2 cellular contexts compared by ENCODE assay signal in genomic region chr13:27188239-27188638, GRCh38.
A peak's percentile ranks its signal among the peaks of the same experiment; 100 is the strongest.
TF ChIP-seq lines count a peak whose summit lies in the region.

No MANE protein-coding gene starts in this region.

TF ChIP-seq in liver, 16 proteins besides CTCF, POLR2A, EP300 and RAD21:
- TF ChIP-seq FOXA2 (IDR thresholded peaks at IDR 0.05) (peak; percentile 64), NR2F2 (IDR thresholded peaks at IDR 0.05) (no peak), RXRA (IDR thresholded peaks at IDR 0.05) (peak; percentile 56 to 89), SP1 (IDR thresholded peaks at IDR 0.05) (peak; percentile 57), YY1 (IDR thresholded peaks at IDR 0.05) (peak; percentile 36), FOXA1 (IDR thresholded peaks at IDR 0.05) (peak; percentile 13), JUND (IDR thresholded peaks at IDR 0.05) (peak in 1 of 2 donors; percentile 76), EGR1 (IDR thresholded peaks at IDR 0.05; ENCODE audit: low read depth in 2 of 2) (no peak), TAF1 (conservative IDR thresholded peaks at IDR 0.05) (no peak), HNF4G (IDR thresholded peaks at IDR 0.05) (peak; percentile 25), HNF4A (conservative IDR thresholded peaks at IDR 0.05) (peak; percentile 53 to 66)
- TF ChIP-seq, protein P1, sequence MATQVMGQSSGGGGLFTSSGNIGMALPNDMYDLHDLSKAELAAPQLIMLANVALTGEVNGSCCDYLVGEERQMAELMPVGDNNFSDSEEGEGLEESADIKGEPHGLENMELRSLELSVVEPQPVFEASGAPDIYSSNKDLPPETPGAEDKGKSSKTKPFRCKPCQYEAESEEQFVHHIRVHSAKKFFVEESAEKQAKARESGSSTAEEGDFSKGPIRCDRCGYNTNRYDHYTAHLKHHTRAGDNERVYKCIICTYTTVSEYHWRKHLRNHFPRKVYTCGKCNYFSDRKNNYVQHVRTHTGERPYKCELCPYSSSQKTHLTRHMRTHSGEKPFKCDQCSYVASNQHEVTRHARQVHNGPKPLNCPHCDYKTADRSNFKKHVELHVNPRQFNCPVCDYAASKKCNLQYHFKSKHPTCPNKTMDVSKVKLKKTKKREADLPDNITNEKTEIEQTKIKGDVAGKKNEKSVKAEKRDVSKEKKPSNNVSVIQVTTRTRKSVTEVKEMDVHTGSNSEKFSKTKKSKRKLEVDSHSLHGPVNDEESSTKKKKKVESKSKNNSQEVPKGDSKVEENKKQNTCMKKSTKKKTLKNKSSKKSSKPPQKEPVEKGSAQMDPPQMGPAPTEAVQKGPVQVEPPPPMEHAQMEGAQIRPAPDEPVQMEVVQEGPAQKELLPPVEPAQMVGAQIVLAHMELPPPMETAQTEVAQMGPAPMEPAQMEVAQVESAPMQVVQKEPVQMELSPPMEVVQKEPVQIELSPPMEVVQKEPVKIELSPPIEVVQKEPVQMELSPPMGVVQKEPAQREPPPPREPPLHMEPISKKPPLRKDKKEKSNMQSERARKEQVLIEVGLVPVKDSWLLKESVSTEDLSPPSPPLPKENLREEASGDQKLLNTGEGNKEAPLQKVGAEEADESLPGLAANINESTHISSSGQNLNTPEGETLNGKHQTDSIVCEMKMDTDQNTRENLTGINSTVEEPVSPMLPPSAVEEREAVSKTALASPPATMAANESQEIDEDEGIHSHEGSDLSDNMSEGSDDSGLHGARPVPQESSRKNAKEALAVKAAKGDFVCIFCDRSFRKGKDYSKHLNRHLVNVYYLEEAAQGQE (IDR thresholded peaks at IDR 0.05) = no peak
- TF ChIP-seq, protein P2, sequence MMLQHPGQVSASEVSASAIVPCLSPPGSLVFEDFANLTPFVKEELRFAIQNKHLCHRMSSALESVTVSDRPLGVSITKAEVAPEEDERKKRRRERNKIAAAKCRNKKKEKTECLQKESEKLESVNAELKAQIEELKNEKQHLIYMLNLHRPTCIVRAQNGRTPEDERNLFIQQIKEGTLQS (IDR thresholded peaks at IDR 0.05) = peak; percentile 19
- TF ChIP-seq, protein P3, sequence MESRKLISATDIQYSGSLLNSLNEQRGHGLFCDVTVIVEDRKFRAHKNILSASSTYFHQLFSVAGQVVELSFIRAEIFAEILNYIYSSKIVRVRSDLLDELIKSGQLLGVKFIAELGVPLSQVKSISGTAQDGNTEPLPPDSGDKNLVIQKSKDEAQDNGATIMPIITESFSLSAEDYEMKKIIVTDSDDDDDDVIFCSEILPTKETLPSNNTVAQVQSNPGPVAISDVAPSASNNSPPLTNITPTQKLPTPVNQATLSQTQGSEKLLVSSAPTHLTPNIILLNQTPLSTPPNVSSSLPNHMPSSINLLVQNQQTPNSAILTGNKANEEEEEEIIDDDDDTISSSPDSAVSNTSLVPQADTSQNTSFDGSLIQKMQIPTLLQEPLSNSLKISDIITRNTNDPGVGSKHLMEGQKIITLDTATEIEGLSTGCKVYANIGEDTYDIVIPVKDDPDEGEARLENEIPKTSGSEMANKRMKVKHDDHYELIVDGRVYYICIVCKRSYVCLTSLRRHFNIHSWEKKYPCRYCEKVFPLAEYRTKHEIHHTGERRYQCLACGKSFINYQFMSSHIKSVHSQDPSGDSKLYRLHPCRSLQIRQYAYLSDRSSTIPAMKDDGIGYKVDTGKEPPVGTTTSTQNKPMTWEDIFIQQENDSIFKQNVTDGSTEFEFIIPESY (IDR thresholded peaks at IDR 0.05) = peak; percentile 37
- TF ChIP-seq, protein P4, sequence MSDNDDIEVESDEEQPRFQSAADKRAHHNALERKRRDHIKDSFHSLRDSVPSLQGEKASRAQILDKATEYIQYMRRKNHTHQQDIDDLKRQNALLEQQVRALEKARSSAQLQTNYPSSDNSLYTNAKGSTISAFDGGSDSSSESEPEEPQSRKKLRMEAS (IDR thresholded peaks at IDR 0.05) = peak; percentile 33
TF ChIP-seq in liver: peak in this region for 11.

TF ChIP-seq in HepG2, 621 proteins besides CTCF, POLR2A, EP300 and RAD21:
- TF ChIP-seq DNMT3B (CRISPR knock-in tag; conservative IDR thresholded peaks at IDR 0.05) (no peak), ZNF30 (CRISPR knock-in tag; IDR thresholded peaks at IDR 0.05) (no peak), ZNF790 (CRISPR knock-in tag; IDR thresholded peaks at IDR 0.05; ENCODE audit: borderline replicate concordance) (no peak), RXRB (CRISPR knock-in tag; IDR thresholded peaks at IDR 0.05; ENCODE audit: borderline replicate concordance) (no peak), HDAC6 (IDR thresholded peaks at IDR 0.05; ENCODE audit: low read depth, low read length) (no peak), HCFC1 (IDR thresholded peaks at IDR 0.05; ENCODE audit: low read depth, low read length) (no peak), MTF2 (CRISPR knock-in tag; IDR thresholded peaks at IDR 0.05; ENCODE audit: borderline replicate concordance) (no peak)
- TF ChIP-seq, protein P5, sequence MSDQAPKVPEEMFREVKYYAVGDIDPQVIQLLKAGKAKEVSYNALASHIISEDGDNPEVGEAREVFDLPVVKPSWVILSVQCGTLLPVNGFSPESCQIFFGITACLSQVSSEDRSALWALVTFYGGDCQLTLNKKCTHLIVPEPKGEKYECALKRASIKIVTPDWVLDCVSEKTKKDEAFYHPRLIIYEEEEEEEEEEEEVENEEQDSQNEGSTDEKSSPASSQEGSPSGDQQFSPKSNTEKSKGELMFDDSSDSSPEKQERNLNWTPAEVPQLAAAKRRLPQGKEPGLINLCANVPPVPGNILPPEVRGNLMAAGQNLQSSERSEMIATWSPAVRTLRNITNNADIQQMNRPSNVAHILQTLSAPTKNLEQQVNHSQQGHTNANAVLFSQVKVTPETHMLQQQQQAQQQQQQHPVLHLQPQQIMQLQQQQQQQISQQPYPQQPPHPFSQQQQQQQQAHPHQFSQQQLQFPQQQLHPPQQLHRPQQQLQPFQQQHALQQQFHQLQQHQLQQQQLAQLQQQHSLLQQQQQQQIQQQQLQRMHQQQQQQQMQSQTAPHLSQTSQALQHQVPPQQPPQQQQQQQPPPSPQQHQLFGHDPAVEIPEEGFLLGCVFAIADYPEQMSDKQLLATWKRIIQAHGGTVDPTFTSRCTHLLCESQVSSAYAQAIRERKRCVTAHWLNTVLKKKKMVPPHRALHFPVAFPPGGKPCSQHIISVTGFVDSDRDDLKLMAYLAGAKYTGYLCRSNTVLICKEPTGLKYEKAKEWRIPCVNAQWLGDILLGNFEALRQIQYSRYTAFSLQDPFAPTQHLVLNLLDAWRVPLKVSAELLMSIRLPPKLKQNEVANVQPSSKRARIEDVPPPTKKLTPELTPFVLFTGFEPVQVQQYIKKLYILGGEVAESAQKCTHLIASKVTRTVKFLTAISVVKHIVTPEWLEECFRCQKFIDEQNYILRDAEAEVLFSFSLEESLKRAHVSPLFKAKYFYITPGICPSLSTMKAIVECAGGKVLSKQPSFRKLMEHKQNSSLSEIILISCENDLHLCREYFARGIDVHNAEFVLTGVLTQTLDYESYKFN (CRISPR knock-in tag; conservative IDR thresholded peaks at IDR 0.05) = no peak
